In genomic region chr13:33509642-33510229, GRCh38 we compare ENCODE assay signal across 12 cellular contexts.
A peak's percentile ranks its signal among the peaks of the same experiment; 100 is the strongest.
DNase-seq lines count a peak whose midpoint lies in the region; ATAC-seq and TF ChIP-seq lines count a peak whose summit lies in the region.
"Had no signal": no experiment of that assay in that cellular context is flagged by ENCODE, and none has a peak within 500 bp of the region (broad histone marks: within the 10 kb centered on the region; RNA-seq: fewer than 3 reads in every experiment).

No MANE protein-coding gene starts in this region.

- H3K4me1 ChIP-seq in skeletal muscle satellite cell (ENCODE audit: control insufficient read depth, insufficient read depth, low read length) = peaks cover 23% of the 10 kb centered on the region

- TF ChIP-seq CTCF in HFFc6 (IDR thresholded peaks at IDR 0.05) = no peak

- ATAC-seq in HG02571 (IDR thresholded peaks at IDR 0.05; ENCODE audit: unreplicated experiment) = no peak
- no peak for ATAC-seq in HG02642 (IDR thresholded peaks at IDR 0.05; ENCODE audit: poor library complexity, unreplicated experiment)
- ATAC-seq in HG03196 (IDR thresholded peaks at IDR 0.05; ENCODE audit: unreplicated experiment) = no peak
- ATAC-seq: activated CD4-positive, CD25-positive, alpha-beta regulatory T cell treated with anti-CD3 and anti-CD28 coated beads, Interleukin-2, amount 50 U/mL, for 24 hours; naive thymus-derived CD4-positive, alpha-beta T cell had no signal

- no peaks in the 10 kb centered on the region for H3K27me3 ChIP-seq in skeletal muscle satellite cell (ENCODE audit: control insufficient read depth, insufficient read depth, low read length)

- H3K9me3 ChIP-seq in skeletal muscle satellite cell (replicated peaks; ENCODE audit: low read length) = no peaks in the 10 kb centered on the region

- DNase-seq in HFFc6 (peak; percentile 41), caudate nucleus (lab: John Stamatoyannopoulos, UW) (peak in 4 of 61 donors; percentile 5 to 54 (median 19)), iPS-NIHi11 (ENCODE audit: low spot score) (peak; percentile 14), putamen (ENCODE audit: low spot score) (no peak)
- DNase-seq: DND-41; naive thymus-derived CD4-positive, alpha-beta T cell had no signal

- no peaks in the 10 kb centered on the region for H3K36me3 ChIP-seq in skeletal muscle satellite cell (ENCODE audit: insufficient read depth, low read length)

- H3K4me2 ChIP-seq in skeletal muscle satellite cell (ENCODE audit: low read length) = peak overlapping the region; percentile 55

- peak overlapping the region; percentile 25 for H3K4me3 ChIP-seq in skeletal muscle satellite cell (ENCODE audit: low read length)

- peak overlapping the region; percentile 71 for H3K27ac ChIP-seq in caudate nucleus (ENCODE audit: low read depth, low read length)

- H3K9ac ChIP-seq in skeletal muscle satellite cell (ENCODE audit: low read depth, low read length) = peak overlapping the region; percentile 59

- no peaks in the 10 kb centered on the region for H3K9me3 Mint-ChIP-seq in HFFc6
- H3K9me3 Mint-ChIP-seq: central memory CD8-positive, alpha-beta T cell had no signal

- H3K27ac Mint-ChIP-seq in HFFc6 = peak overlapping the region; percentile 36
- H3K27ac Mint-ChIP-seq: naive thymus-derived CD4-positive, alpha-beta T cell had no signal

- H3K4me3 Mint-ChIP-seq in HFFc6 = no peak overlapping the region
- H3K4me3 Mint-ChIP-seq: central memory CD8-positive, alpha-beta T cell; naive thymus-derived CD4-positive, alpha-beta T cell had no signal

- no peaks in the 10 kb centered on the region for H3K36me3 Mint-ChIP-seq in HFFc6 (ENCODE audit: low read depth)
- H3K36me3 Mint-ChIP-seq: naive thymus-derived CD4-positive, alpha-beta T cell had no signal

- H3K4me1 Mint-ChIP-seq in HFFc6 (ENCODE audit: low read depth) = peaks cover 33% of the 10 kb centered on the region
- H3K4me1 Mint-ChIP-seq: central memory CD8-positive, alpha-beta T cell; naive thymus-derived CD4-positive, alpha-beta T cell had no signal

- H3K27me3 Mint-ChIP-seq in HFFc6 (ENCODE audit: insufficient read depth) = no peaks in the 10 kb centered on the region
- H3K27me3 Mint-ChIP-seq: central memory CD8-positive, alpha-beta T cell had no signal
